26 cellular contexts compared by ENCODE assay signal in the genomic region with DNA sequence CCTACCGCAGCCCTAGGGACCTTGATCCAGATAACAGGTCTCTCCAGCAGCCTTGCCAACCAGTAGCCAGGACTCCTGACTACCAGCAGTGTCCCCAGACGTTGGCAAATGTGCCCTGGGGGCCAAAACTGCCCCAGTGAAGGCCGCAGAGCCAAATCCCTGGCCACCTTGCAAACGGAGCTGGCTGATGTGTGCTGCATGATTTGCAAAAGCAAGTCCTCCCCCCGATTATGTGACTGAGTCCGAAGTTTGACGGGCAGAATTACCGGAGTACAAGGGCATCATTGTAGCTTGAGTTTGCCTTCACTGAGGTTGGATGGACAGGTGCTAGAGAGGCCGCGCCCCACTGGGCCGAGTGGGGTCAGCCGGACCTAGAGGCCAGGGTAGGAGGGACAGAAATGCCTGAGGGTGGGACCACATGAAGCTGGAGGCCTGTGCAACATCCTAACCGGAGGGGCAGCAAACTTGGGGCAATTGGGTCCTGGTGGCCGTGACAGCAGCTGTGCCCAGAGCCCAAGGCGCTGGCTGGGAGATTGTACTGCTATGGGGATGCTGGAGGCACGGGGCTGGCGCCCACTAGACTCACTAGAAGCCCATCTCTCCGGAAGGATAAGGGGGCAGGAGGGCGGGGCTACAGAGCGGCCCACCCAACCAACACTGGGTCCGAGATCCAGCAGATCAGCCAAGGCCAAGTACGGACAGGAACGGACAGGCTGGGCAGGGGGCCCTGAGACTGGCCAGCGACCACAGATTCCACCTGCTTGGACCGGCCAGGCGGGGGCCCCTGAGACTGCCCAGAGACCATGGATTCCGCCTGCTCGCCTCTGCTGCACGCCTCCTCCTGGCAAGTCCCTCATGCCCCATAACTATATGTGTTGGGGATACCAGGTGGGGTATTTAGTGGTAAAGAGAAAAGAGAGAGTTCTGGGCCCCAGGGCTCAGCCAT. TPM values are rescaled to one million over a fixed set of nuclear protein-coding genes. Genes with fewer than 3 reads are reported as not detected.
A peak's percentile ranks its signal among the peaks of the same experiment; 100 is the strongest.
DNase-seq lines count a peak whose midpoint lies in the region; ATAC-seq and TF ChIP-seq lines count a peak whose summit lies in the region.
"Had no signal": no experiment of that assay in that cellular context is flagged by ENCODE, and none has a peak within 500 bp of the region (broad histone marks: within the 10 kb centered on the region; RNA-seq: fewer than 3 reads in every experiment).

No MANE protein-coding gene starts in this region.

- H3K4me3 ChIP-seq in duodenal mucosa (ENCODE audit: low read depth in 1 of 2, low read length in 2 of 2), result peak overlapping the region; percentile 70 to 76
- H3K4me3 ChIP-seq: ascending aorta, esophagus muscularis mucosa, gastroesophageal sphincter, thoracic aorta had no signal

- TF ChIP-seq CTCF in neural crest cell (conservative IDR thresholded peaks at IDR 0.05) (no peak), type B pancreatic cell (conservative IDR thresholded peaks at IDR 0.05) (no peak)

- H3K4me1 Mint-ChIP-seq in neural crest cell, result peaks cover 45% of the 10 kb centered on the region
- H3K4me1 Mint-ChIP-seq in type B pancreatic cell (ENCODE audit: unreplicated experiment), result peaks cover 33% of the 10 kb centered on the region
- no peaks in the 10 kb centered on the region for H3K4me1 Mint-ChIP-seq in activated CD8-positive, alpha-beta memory T cell treated with anti-CD3 and anti-CD28 coated beads, Interleukin-2, amount 10 ng/mL, durations not matched to agents 7 days and 5 days
- H3K4me1 Mint-ChIP-seq: activated T-helper 17 cell treated with anti-CD3 and anti-CD28 coated beads, Interleukin-2, amount 50 U/mL, for 72 hours; memory B cell; stimulated activated effector memory CD8-positive, alpha-beta T cell treated with anti-CD3 and anti-CD28 coated beads, Interleukin-12 subunit alpha, Interleukin-12 subunit beta, amount 100 ng/mL, for 72 hours had no signal

- H3K27ac ChIP-seq in duodenal mucosa (ENCODE audit: low read depth, low read length), result peak overlapping the region; percentile 53
- H3K27ac ChIP-seq: ascending aorta, esophagus muscularis mucosa, thoracic aorta had no signal

- H3K9me3 Mint-ChIP-seq in neural crest cell (no peaks in the 10 kb centered on the region), type B pancreatic cell (no peaks in the 10 kb centered on the region)
- no peaks in the 10 kb centered on the region for H3K9me3 Mint-ChIP-seq in activated CD8-positive, alpha-beta memory T cell treated with anti-CD3 and anti-CD28 coated beads, Interleukin-2, amount 10 ng/mL, durations not matched to agents 7 days and 5 days (ENCODE audit: low read depth)
- H3K9me3 Mint-ChIP-seq: activated naive CD4-positive, alpha-beta T cell treated with anti-CD3 and anti-CD28 coated beads, Interleukin-2, amount 50 U/mL, for 72 hours; activated T-helper 17 cell treated with anti-CD3 and anti-CD28 coated beads, Interleukin-2, amount 50 U/mL, for 72 hours; memory B cell; naive thymus-derived CD8-positive, alpha-beta T cell; stimulated activated effector memory CD8-positive, alpha-beta T cell treated with anti-CD3 and anti-CD28 coated beads, Interleukin-12 subunit alpha, Interleukin-12 subunit beta, amount 100 ng/mL, for 72 hours had no signal

- H3K27me3 Mint-ChIP-seq in neural crest cell (ENCODE audit: low read depth) (no peaks in the 10 kb centered on the region), type B pancreatic cell (no peaks in the 10 kb centered on the region)
- H3K27me3 Mint-ChIP-seq in activated CD8-positive, alpha-beta memory T cell treated with anti-CD3 and anti-CD28 coated beads, Interleukin-2, amount 10 ng/mL, durations not matched to agents 7 days and 5 days, result peaks cover 12% of the 10 kb centered on the region
- H3K27me3 Mint-ChIP-seq: activated CD4-positive, alpha-beta T cell treated with anti-CD3 and anti-CD28 coated beads for 36 hours; activated T-helper 17 cell treated with anti-CD3 and anti-CD28 coated beads, Interleukin-2, amount 50 U/mL, for 72 hours; naive thymus-derived CD8-positive, alpha-beta T cell had no signal

- peak overlapping the region; percentile 57 to 71 for H3K9ac ChIP-seq in duodenal mucosa (ENCODE audit: low read depth in 1 of 2, low read length in 2 of 2)

- H3K4me3 Mint-ChIP-seq in neural crest cell (peak overlapping the region; percentile 65), type B pancreatic cell (peak overlapping the region; percentile 9)
- no peak overlapping the region for H3K4me3 Mint-ChIP-seq in activated CD8-positive, alpha-beta memory T cell treated with anti-CD3 and anti-CD28 coated beads, Interleukin-2, amount 10 ng/mL, durations not matched to agents 7 days and 5 days
- H3K4me3 Mint-ChIP-seq: activated CD4-positive, alpha-beta T cell treated with anti-CD3 and anti-CD28 coated beads for 36 hours; activated T-helper 17 cell treated with anti-CD3 and anti-CD28 coated beads, Interleukin-2, amount 50 U/mL, for 72 hours; memory B cell; stimulated activated effector memory CD8-positive, alpha-beta T cell treated with anti-CD3 and anti-CD28 coated beads, Interleukin-12 subunit alpha, Interleukin-12 subunit beta, amount 100 ng/mL, for 72 hours had no signal

- H3K36me3 Mint-ChIP-seq in neural crest cell (ENCODE audit: low read depth) (no peaks in the 10 kb centered on the region), type B pancreatic cell (no peaks in the 10 kb centered on the region)
- no peaks in the 10 kb centered on the region for H3K36me3 Mint-ChIP-seq in activated CD8-positive, alpha-beta memory T cell treated with anti-CD3 and anti-CD28 coated beads, Interleukin-2, amount 10 ng/mL, durations not matched to agents 7 days and 5 days
- H3K36me3 Mint-ChIP-seq: activated naive CD4-positive, alpha-beta T cell treated with anti-CD3 and anti-CD28 coated beads, Interleukin-2, amount 50 U/mL, for 72 hours; memory B cell; naive thymus-derived CD8-positive, alpha-beta T cell; stimulated activated effector memory CD8-positive, alpha-beta T cell treated with anti-CD3 and anti-CD28 coated beads, Interleukin-12 subunit alpha, Interleukin-12 subunit beta, amount 100 ng/mL, for 72 hours had no signal

- no peaks in the 10 kb centered on the region for H3K9me3 ChIP-seq in duodenal mucosa (ENCODE audit: control insufficient read depth in 1 of 2, low read length in 2 of 2)
- H3K9me3 ChIP-seq: ascending aorta, esophagus muscularis mucosa, gastroesophageal sphincter, thoracic aorta had no signal

- CTCF ChIA-PET in activated CD8-positive, alpha-beta memory T cell treated with anti-CD3 and anti-CD28 coated beads, Interleukin-2, amount 10 ng/mL, durations not matched to agents 7 days and 5 days (lab: Charles Lee), result no interaction called here

- ATAC-seq in Right ventricle myocardium inferior, result no peak
- ATAC-seq in left cardiac atrium, result no peak
- ATAC-seq in activated CD8-positive, alpha-beta memory T cell treated with anti-CD3 and anti-CD28 coated beads, Interleukin-2, amount 10 ng/mL, durations not matched to agents 7 days and 5 days, result no peak
- ATAC-seq in SK-N-SH treated with all-trans-retinoic acid at 6 μM for 48 hours, result no peak
- ATAC-seq: activated CD4-positive, alpha-beta T cell treated with anti-CD3 and anti-CD28 coated beads for 36 hours; activated naive CD4-positive, alpha-beta T cell treated with anti-CD3 and anti-CD28 coated beads, Interleukin-2, amount 50 U/mL, for 72 hours; activated T-helper 17 cell treated with anti-CD3 and anti-CD28 coated beads, Interleukin-2, amount 50 U/mL, for 72 hours; gastroesophageal sphincter; naive thymus-derived CD8-positive, alpha-beta T cell; stimulated activated effector memory CD8-positive, alpha-beta T cell treated with anti-CD3 and anti-CD28 coated beads, Interleukin-12 subunit alpha, Interleukin-12 subunit beta, amount 100 ng/mL, for 72 hours had no signal

- peak overlapping the region; percentile 43 for H3K27ac Mint-ChIP-seq in neural crest cell (ENCODE audit: unreplicated experiment)
- H3K27ac Mint-ChIP-seq in type B pancreatic cell, result peak overlapping the region; percentile 88
- no peak overlapping the region for H3K27ac Mint-ChIP-seq in activated CD8-positive, alpha-beta memory T cell treated with anti-CD3 and anti-CD28 coated beads, Interleukin-2, amount 10 ng/mL, durations not matched to agents 7 days and 5 days
- H3K27ac Mint-ChIP-seq: activated CD4-positive, alpha-beta T cell treated with anti-CD3 and anti-CD28 coated beads for 36 hours; activated naive CD4-positive, alpha-beta T cell treated with anti-CD3 and anti-CD28 coated beads, Interleukin-2, amount 50 U/mL, for 72 hours; activated T-helper 17 cell treated with anti-CD3 and anti-CD28 coated beads, Interleukin-2, amount 50 U/mL, for 72 hours; memory B cell had no signal

- peaks cover 0 to 1% of the 10 kb centered on the region in 2 donors for H3K36me3 ChIP-seq in duodenal mucosa (ENCODE audit: control insufficient read depth in 1 of 2, insufficient read depth in 2 of 2, low read length in 2 of 2)
- H3K36me3 ChIP-seq: ascending aorta, esophagus muscularis mucosa, gastroesophageal sphincter, thoracic aorta had no signal

- H3K27me3 ChIP-seq in duodenal mucosa (ENCODE audit: control insufficient read depth in 1 of 2, insufficient read depth in 2 of 2, low read length in 2 of 2), result peaks cover 7 to 13% of the 10 kb centered on the region in 2 donors
- H3K27me3 ChIP-seq: ascending aorta had no signal

- H3K4me1 ChIP-seq in duodenal mucosa (ENCODE audit: control insufficient read depth in 1 of 2, insufficient read depth in 2 of 2, low read length in 2 of 2), result peaks cover 63 to 67% of the 10 kb centered on the region in 2 donors

- intact Hi-C loops in Right ventricle myocardium inferior (cut with DNase I) (no loop called here), left cardiac atrium (cut with DNase I) (no loop called here)

- DNase-seq in Right ventricle myocardium inferior (ENCODE audit: missing footprints) (peak; percentile 45), left cardiac atrium (no peak), neural crest cell (ENCODE audit: low read depth, low spot score) (no peak), type B pancreatic cell (ENCODE audit: extremely low spot score, unreplicated experiment) (no peak), SHP77 treated with DMSO at 0.1 percent for 48 hours (lab: John Stamatoyannopoulos, UW) (no peak)
- no peak for DNase-seq in activated CD8-positive, alpha-beta memory T cell treated with anti-CD3 and anti-CD28 coated beads, Interleukin-2, amount 10 ng/mL, durations not matched to agents 7 days and 5 days
- DNase-seq: activated CD4-positive, alpha-beta T cell treated with anti-CD3 and anti-CD28 coated beads for 36 hours; cerebellar nuclear complex; COR-L47; Karpas-422; naive thymus-derived CD8-positive, alpha-beta T cell; NCI-H1694 treated with DMSO at 0.1 percent for 48 hours; NCI-H2227 treated with DMSO at 0.1 percent for 48 hours; NCI-H774; stimulated activated CD4-positive, alpha-beta T cell treated with anti-CD3 and anti-CD28 coated beads, Interleukin-1b, Interleukin-23, amount 100 ng/mL, for 48 hours; T-helper 1 cell had no signal

TF ChIP-seq in SK-N-SH treated with all-trans-retinoic acid at 6 μM for 48 hours, 23 proteins besides CTCF, POLR2A, EP300 and RAD21:
- TF ChIP-seq TCF4 (CRISPR knock-in tag; IDR thresholded peaks at IDR 0.05; ENCODE audit: borderline replicate concordance), result no peak

RNA-seq across cellular contexts. Expression of gene ARHGEF16, which starts 2.8 kb away (rescaled TPM):
- 1.4 TPM for total RNA-seq in Right ventricle myocardium inferior
- total RNA-seq in left cardiac atrium, result 1 to 10 TPM in 1 of 2 donors, under 1 TPM in 1; 0.68 to 2.3 TPM
- 11.3 and 12.2 TPM in 2 replicates for total RNA-seq in neural crest cell
- 16.1 and 28.9 TPM in 2 replicates for total RNA-seq in type B pancreatic cell (ENCODE audit: low replicate concordance)
- not detected for total RNA-seq in activated CD8-positive, alpha-beta memory T cell treated with anti-CD3 and anti-CD28 coated beads, Interleukin-2, amount 10 ng/mL, durations not matched to agents 7 days and 5 days
- total RNA-seq: activated CD4-positive, alpha-beta T cell treated with anti-CD3 and anti-CD28 coated beads for 36 hours; ascending aorta; naive thymus-derived CD8-positive, alpha-beta T cell had no signal
